ENCODE assay signal across 9 cellular contexts in the genomic region with DNA sequence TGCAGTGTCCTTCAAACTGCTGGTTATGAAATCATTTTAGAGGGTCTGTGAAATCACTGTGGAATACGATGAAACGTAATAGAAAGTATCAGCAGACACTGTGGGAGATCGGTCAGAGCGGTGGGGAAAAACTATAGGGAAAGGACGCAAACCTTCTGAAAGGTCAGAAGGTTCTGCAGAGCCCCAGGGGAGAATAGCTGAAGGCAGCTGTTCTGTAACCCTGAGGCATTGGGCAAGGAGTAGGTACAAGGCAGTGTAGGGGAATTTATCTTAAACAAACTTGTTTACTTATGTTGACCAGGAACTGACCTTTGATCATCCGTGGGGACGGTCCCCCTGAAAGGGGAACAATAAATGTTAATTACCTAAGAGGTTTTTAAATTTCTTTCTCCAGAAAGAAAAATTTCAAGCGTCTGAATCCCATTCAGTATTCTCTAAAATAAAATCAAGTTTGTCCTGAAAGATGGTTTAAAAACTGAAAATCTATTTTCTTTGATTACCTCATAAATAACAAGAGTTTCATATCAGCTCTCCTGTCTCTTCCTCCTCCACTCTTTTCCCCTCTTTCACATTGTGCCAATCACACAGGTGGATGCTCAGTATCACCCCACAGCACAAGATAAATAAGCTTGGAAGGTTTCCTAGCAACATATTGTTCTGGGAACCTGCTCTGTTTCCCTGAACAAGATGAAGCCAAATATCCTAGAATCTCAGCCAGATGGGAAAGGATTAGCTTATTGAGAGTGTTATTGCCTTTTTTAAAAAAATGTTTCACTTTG. TPM values are rescaled to one million over a fixed set of nuclear protein-coding genes. Genes with fewer than 3 reads are reported as not detected.
A peak's percentile ranks its signal among the peaks of the same experiment; 100 is the strongest.
DNase-seq lines count a peak whose midpoint lies in the region; ATAC-seq, FAIRE-seq and TF ChIP-seq lines count a peak whose summit lies in the region.
"Had no signal": no experiment of that assay in that cellular context is flagged by ENCODE, and none has a peak within 500 bp of the region (broad histone marks: within the 10 kb centered on the region; RNA-seq: fewer than 3 reads in every experiment).

No MANE protein-coding gene starts in this region.

- H3K4me1 Mint-ChIP-seq in CD4-positive, alpha-beta T cell (ENCODE audit: low read depth) = peaks cover 41% of the 10 kb centered on the region

- no peak overlapping the region for H3K4me3 Mint-ChIP-seq in CD4-positive, alpha-beta T cell

- H3K27me3 Mint-ChIP-seq in CD4-positive, alpha-beta T cell = no peaks in the 10 kb centered on the region

- peak overlapping the region; percentile 61 for H3K27ac Mint-ChIP-seq in CD4-positive, alpha-beta T cell

- DNase-seq in CD4-positive, alpha-beta T cell = no peak
- peak; percentile 69 for DNase-seq in NCI-H1694 treated with DMSO at 0.1 percent for 48 hours (lab: John Stamatoyannopoulos, UW)
- no peak for DNase-seq in central memory CD4-positive, alpha-beta T cell
- DNase-seq in dermis blood vessel endothelial cell = no peak
- no peak for DNase-seq in activated T-cell treated with anti-CD3 and anti-CD28 coated beads, Interleukin-2, amount 50 U/mL, for 48 hours
- no peak for DNase-seq in HK-2 (ENCODE audit: unreplicated experiment)

- intact Hi-C loops in CD4-positive, alpha-beta T cell (cut with DNase I, micrococcal nuclease) = loop anchor here in 1 of 2 experiments (5.0 kb wide), 1 partner anchor 52 kb away; no protein-coding TSS in a partner anchor

- CTCF ChIA-PET in CD4-positive, alpha-beta T cell (lab: Charles Lee) = interaction anchor here (1.2 kb wide), 1 partner anchor 8 kb away, joined by 3 read pairs; no protein-coding TSS in a partner anchor

- no peaks in the 10 kb centered on the region for H3K9me3 ChIP-seq in CD4-positive, alpha-beta T cell (ENCODE audit: control insufficient read depth, low read length)

- ATAC-seq in CD4-positive, alpha-beta T cell (ENCODE audit: poor library complexity) = no peak
- ATAC-seq in GM21529 (IDR thresholded peaks at IDR 0.05; ENCODE audit: unreplicated experiment) = peak; percentile 51

- no peaks in the 10 kb centered on the region for H3K27me3 ChIP-seq in CD4-positive, alpha-beta T cell (ENCODE audit: control insufficient read depth, insufficient read depth, low read length)

- no peaks in the 10 kb centered on the region for H3K9me3 Mint-ChIP-seq in CD4-positive, alpha-beta T cell

- POLR2A ChIA-PET in CD4-positive, alpha-beta T cell (lab: Charles Lee) = interaction anchor here (1.3 to 2.4 kb wide), 5 partner anchors 10 to 154 kb away, joined by 3 to 9 read pairs (median 5); a partner anchor contains a TSS

- peaks cover 9% of the 10 kb centered on the region for H3K36me3 Mint-ChIP-seq in CD4-positive, alpha-beta T cell (ENCODE audit: low read depth)

- FAIRE-seq in colon (lab: Jason Lieb, UNC) = peak; percentile 14

- no peak for TF ChIP-seq CTCF in CD4-positive, alpha-beta T cell (IDR thresholded peaks at IDR 0.05)

- H3K27ac ChIP-seq in CD4-positive, alpha-beta T cell (ENCODE audit: low read depth, low read length) = no peak overlapping the region
- H3K27ac ChIP-seq: SK-N-MC had no signal

RNA-seq across cellular contexts. Expression of a gene that starts 45.9 kb away (rescaled TPM):
- total RNA-seq in CD4-positive, alpha-beta T cell = 100 to 1,000 TPM; 140 to 146 TPM
- 266 and 537 TPM in 2 replicates for total RNA-seq in dermis blood vessel endothelial cell
